Comparison of ENCODE assay signal across 19 cellular contexts in the genomic region with DNA sequence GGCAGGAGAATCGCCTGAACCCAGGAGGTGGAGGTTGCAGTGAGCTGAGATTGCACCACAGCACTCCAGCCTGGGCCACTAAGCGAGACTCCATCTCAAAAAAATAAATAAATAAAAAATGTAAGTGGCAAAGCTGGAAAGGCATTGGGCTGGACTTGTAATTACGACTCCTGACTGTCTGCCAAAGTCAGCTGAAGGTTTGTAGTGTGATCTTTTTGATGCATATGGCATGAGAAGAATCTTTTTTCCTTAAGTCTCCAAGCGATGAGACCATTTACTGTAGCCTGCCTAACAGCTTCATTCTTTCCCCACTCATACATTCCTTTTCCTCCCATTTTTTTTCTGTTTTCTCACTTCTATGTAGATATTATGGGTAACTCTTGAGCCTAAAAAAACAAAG. TPM values are rescaled to one million over a fixed set of nuclear protein-coding genes. Genes with fewer than 3 reads are reported as not detected.
DNase-seq lines count a peak whose midpoint lies in the region; ATAC-seq and TF ChIP-seq lines count a peak whose summit lies in the region.
"Had no signal": no experiment of that assay in that cellular context is flagged by ENCODE, and none has a peak within 500 bp of the region (broad histone marks: within the 10 kb centered on the region; RNA-seq: fewer than 3 reads in every experiment).

No MANE protein-coding gene starts in this region.

- no peak for TF ChIP-seq POLR2A in heart left ventricle (IDR thresholded peaks at IDR 0.05)

- H3K27me3 ChIP-seq in heart left ventricle (no peaks in the 10 kb centered on the region), mammary epithelial cell (ENCODE audit: insufficient read depth, low read length) (no peaks in the 10 kb centered on the region), muscle layer of duodenum (ENCODE audit: low read depth, low read length) (no peaks in the 10 kb centered on the region), upper lobe of right lung (no peaks in the 10 kb centered on the region)

- H3K27ac ChIP-seq in heart left ventricle: peak overlapping the region in 7 of 12 donors; percentile 4 to 51 (median 27)
- H3K27ac ChIP-seq in mammary epithelial cell (ENCODE audit: insufficient read depth, low read depth, low read length): peak overlapping the region; percentile 83
- H3K27ac ChIP-seq in muscle layer of duodenum (ENCODE audit: low read length): peak overlapping the region; percentile 20
- peak overlapping the region; percentile 58 for H3K27ac ChIP-seq in upper lobe of right lung
- H3K27ac ChIP-seq: A549, KMS-11 had no signal

- DNase-seq in heart left ventricle (no peak), left cardiac atrium (no peak), mammary epithelial cell (no peak), upper lobe of right lung (no peak), germinal center (ENCODE audit: low spot score) (no peak), cerebellum (ENCODE audit: low spot score) (no peak)
- DNase-seq: activated CD4-positive, alpha-beta T cell treated with anti-CD3 and anti-CD28 coated beads, Interleukin-2, amount 50 U/mL, for 1 hour; naive thymus-derived CD4-positive, alpha-beta T cell; NCI-H146; NCI-H524; retina; stimulated activated CD4-positive, alpha-beta T cell treated with anti-CD3 and anti-CD28 coated beads, Interleukin-4, amount 100 ng/mL, for 4 hours; T-helper 2 cell had no signal

- TF ChIP-seq CTCF in heart left ventricle (IDR thresholded peaks at IDR 0.05) (no peak), mammary epithelial cell (conservative IDR thresholded peaks at IDR 0.05 in 1 of 2, IDR thresholded peaks at IDR 0.05 in 1 of 2; ENCODE audit: extremely low read depth in 1 of 2, insufficient read depth in 1 of 2, low read depth in 1 of 2, low read length in 2 of 2) (no peak), upper lobe of right lung (IDR thresholded peaks at IDR 0.05) (no peak)

- intact Hi-C loops in heart left ventricle (cut with DNase I): no loop called here
- intact Hi-C loops in left cardiac atrium (cut with DNase I): no loop called here
- intact Hi-C loops in mammary epithelial cell (cut with micrococcal nuclease): no loop called here
- intact Hi-C loops in upper lobe of right lung (cut with DNase I): no loop called here

- H2AFZ ChIP-seq in mammary epithelial cell (ENCODE audit: low read depth, low read length): no peak overlapping the region

- no peak overlapping the region for H3K4me3 ChIP-seq in heart left ventricle
- no peak overlapping the region for H3K4me3 ChIP-seq in mammary epithelial cell (replicated peaks in 1 of 3; ENCODE audit: insufficient read depth in 1 of 3, low read depth in 2 of 3, low read length in 3 of 3)
- no peak overlapping the region for H3K4me3 ChIP-seq in muscle layer of duodenum (ENCODE audit: low read depth in 1 of 2, low read length in 2 of 2)
- H3K4me3 ChIP-seq in upper lobe of right lung: no peak overlapping the region
- H3K4me3 ChIP-seq: A549 had no signal

- WGBS in heart left ventricle, 4 donors: 42 to 48% (median 45%) methylated on average over 4 of the region's 4 CpGs
- 54% methylated on average over 4 of the region's 4 CpGs for WGBS in mammary epithelial cell (ENCODE audit: low coverage, missing lambda C conversion rate)

- BruUV-seq in mammary epithelial cell (replicated peaks; lab: Mats Ljungman, UMichigan): no TSS peak

- H3K4me2 ChIP-seq in mammary epithelial cell (ENCODE audit: insufficient read depth, low read depth, low read length): peak overlapping the region; percentile 67
- H3K4me2 ChIP-seq: A549, KMS-11 had no signal

- no peak for ATAC-seq in heart left ventricle
- no peak for ATAC-seq in left cardiac atrium
- no peak for ATAC-seq in upper lobe of right lung
- ATAC-seq in HG03039 (IDR thresholded peaks at IDR 0.05; ENCODE audit: unreplicated experiment): no peak
- ATAC-seq: A549; naive thymus-derived CD4-positive, alpha-beta T cell; stimulated activated effector memory CD8-positive, alpha-beta T cell treated with anti-CD3 and anti-CD28 coated beads, Interleukin-12 subunit alpha, Interleukin-12 subunit beta, amount 100 ng/mL, for 72 hours had no signal

- peaks cover 0 to 13% (median 4%) of the 10 kb centered on the region in 9 donors for H3K36me3 ChIP-seq in heart left ventricle
- H3K36me3 ChIP-seq in mammary epithelial cell (ENCODE audit: insufficient read depth, low read length): peaks cover 3% of the 10 kb centered on the region
- H3K36me3 ChIP-seq in muscle layer of duodenum (ENCODE audit: control insufficient read depth in 1 of 2, insufficient read depth in 2 of 2, low read length in 2 of 2): peaks cover 0 to 2% of the 10 kb centered on the region in 2 donors
- H3K36me3 ChIP-seq in upper lobe of right lung: no peaks in the 10 kb centered on the region

- H4K20me1 ChIP-seq in mammary epithelial cell (ENCODE audit: insufficient read depth, low read length): no peaks in the 10 kb centered on the region

- CTCF ChIA-PET in mammary epithelial cell (lab: Charles Lee; ENCODE audit: low non-redundant PET): no interaction called here

- peaks cover 13 to 94% (median 85%) of the 10 kb centered on the region in 12 donors for H3K4me1 ChIP-seq in heart left ventricle
- peaks cover 49% of the 10 kb centered on the region for H3K4me1 ChIP-seq in mammary epithelial cell (ENCODE audit: insufficient read depth, low read length)
- peaks cover 36 to 61% of the 10 kb centered on the region in 2 donors for H3K4me1 ChIP-seq in muscle layer of duodenum (ENCODE audit: control insufficient read depth in 1 of 2, insufficient read depth in 2 of 2, low read length in 2 of 2)
- H3K4me1 ChIP-seq in upper lobe of right lung: peaks cover 87% of the 10 kb centered on the region

- in situ Hi-C loops in mammary epithelial cell (cut with MboI; ENCODE audit: low sequenced_read_pairs in 2 of 2): no loop called here

- no peak overlapping the region for H3K9ac ChIP-seq in mammary epithelial cell (ENCODE audit: insufficient read depth, low read length)
- H3K9ac ChIP-seq: KMS-11 had no signal

- dilution Hi-C loops in mammary epithelial cell (cut with HindIII; ENCODE audit: low sequenced_read_pairs): no loop called here

- H3K9me3 ChIP-seq in heart left ventricle (no peaks in the 10 kb centered on the region), mammary epithelial cell (replicated peaks; ENCODE audit: insufficient read depth, low read length) (no peaks in the 10 kb centered on the region), muscle layer of duodenum (ENCODE audit: control insufficient read depth in 1 of 2, low read length in 2 of 2) (no peaks in the 10 kb centered on the region), upper lobe of right lung (no peaks in the 10 kb centered on the region)
- H3K9me3 ChIP-seq: A549 had no signal

- peaks cover 100% of the 10 kb centered on the region for H3K79me2 ChIP-seq in mammary epithelial cell (ENCODE audit: insufficient read depth, low read length)

RNA-seq across cellular contexts. Expression of a gene that starts 24.8 kb away (rescaled TPM):
- total RNA-seq in heart left ventricle (100 to 1,000 TPM in 1 of 9 donors, 10 to 100 TPM in 8; 51.4 to 105 (median 60.8) TPM), left cardiac atrium (10 to 100 TPM; 75.2 to 82.0 TPM), mammary epithelial cell (100 to 1,000 TPM; 164 to 212 TPM), upper lobe of right lung (245 TPM), cerebellum (153 TPM)
- polyA plus RNA-seq in heart left ventricle (10 to 100 TPM; 19.7 to 40.3 TPM), mammary epithelial cell (119 TPM)
- 412 TPM for polyA minus RNA-seq in mammary epithelial cell

RNA-seq across cellular contexts. Expression of a gene that starts 34.8 kb away (rescaled TPM):
- total RNA-seq in heart left ventricle (not detected), left cardiac atrium (not detected), mammary epithelial cell (not detected), upper lobe of right lung (not detected), cerebellum (not detected)
- polyA plus RNA-seq in heart left ventricle (under 1 TPM in 1 of 2 donors, not detected in 1; 0.11 TPM), mammary epithelial cell (not detected)
- not detected for polyA minus RNA-seq in mammary epithelial cell
- total RNA-seq: frontal cortex; naive thymus-derived CD4-positive, alpha-beta T cell had no signal
- polyA plus RNA-seq: A549 had no signal

RNA-seq across cellular contexts. Expression of a gene that starts 45.1 kb away (rescaled TPM):
- total RNA-seq in heart left ventricle (100 to 1,000 TPM in 1 of 9 donors, 10 to 100 TPM in 8; 56.8 to 134 (median 85.7) TPM), left cardiac atrium (100 to 1,000 TPM in 1 of 2 donors, 10 to 100 TPM in 1; 99.1 to 116 TPM), mammary epithelial cell (100 to 1,000 TPM in 1 of 2 donors, 10 to 100 TPM in 1; 63.5 to 115 TPM), upper lobe of right lung (103 TPM), cerebellum (35.3 TPM)
- polyA plus RNA-seq in heart left ventricle (100 to 1,000 TPM in 1 of 2 donors, 10 to 100 TPM in 1; 68.8 to 116 TPM), mammary epithelial cell (98.4 TPM)
- polyA minus RNA-seq in mammary epithelial cell: 3.5 TPM

Comparison
In these comparisons a context has a peak if more than half of its experiments do, and no peak if none do; other contexts are left out.
1. H3K27ac ChIP-seq: peak in every context shown above with its lines; median percentile 83 in mammary epithelial cell; 58 in upper lobe of right lung; 27 in heart left ventricle; 20 in muscle layer of duodenum.